ENCODE assay signal across 1 cellular context in genomic region chr15:66730168-66731014, GRCh38.
TF ChIP-seq lines count a peak whose summit lies in the region.

No MANE protein-coding gene starts in this region.

TF ChIP-seq in A549, 52 proteins besides CTCF, POLR2A, EP300 and RAD21 (continued from another document):
- TF ChIP-seq E2F6 (IDR thresholded peaks at IDR 0.05; ENCODE audit: borderline replicate concordance, low read depth), result no peak
- no peak for TF ChIP-seq CBX8 (IDR thresholded peaks at IDR 0.05)
- TF ChIP-seq RNF2 (IDR thresholded peaks at IDR 0.05; ENCODE audit: borderline replicate concordance, low read depth), result no peak
- TF ChIP-seq TP53 (CRISPR knock-in tag; IDR thresholded peaks at IDR 0.05), result no peak
- TF ChIP-seq POLR2AphosphoS2 (conservative IDR thresholded peaks at IDR 0.05; ENCODE audit: low read length), result no peak
- no peak for TF ChIP-seq MYC (IDR thresholded peaks at IDR 0.05; ENCODE audit: borderline replicate concordance, low read length)
- no peak for TF ChIP-seq ELK1 (IDR thresholded peaks at IDR 0.05; ENCODE audit: low read depth, low read length)
- no peak for TF ChIP-seq FOXS1 (CRISPR knock-in tag; IDR thresholded peaks at IDR 0.05)
- TF ChIP-seq, protein P1, sequence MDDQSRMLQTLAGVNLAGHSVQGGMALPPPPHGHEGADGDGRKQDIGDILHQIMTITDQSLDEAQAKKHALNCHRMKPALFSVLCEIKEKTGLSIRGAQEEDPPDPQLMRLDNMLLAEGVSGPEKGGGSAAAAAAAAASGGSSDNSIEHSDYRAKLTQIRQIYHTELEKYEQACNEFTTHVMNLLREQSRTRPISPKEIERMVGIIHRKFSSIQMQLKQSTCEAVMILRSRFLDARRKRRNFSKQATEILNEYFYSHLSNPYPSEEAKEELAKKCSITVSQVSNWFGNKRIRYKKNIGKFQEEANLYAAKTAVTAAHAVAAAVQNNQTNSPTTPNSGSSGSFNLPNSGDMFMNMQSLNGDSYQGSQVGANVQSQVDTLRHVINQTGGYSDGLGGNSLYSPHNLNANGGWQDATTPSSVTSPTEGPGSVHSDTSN (IDR thresholded peaks at IDR 0.05), result no peak
- TF ChIP-seq JUN (IDR thresholded peaks at IDR 0.05), result no peak
- no peak for TF ChIP-seq CBX2 (IDR thresholded peaks at IDR 0.05; ENCODE audit: borderline replicate concordance, low read depth)
- TF ChIP-seq, protein P2, sequence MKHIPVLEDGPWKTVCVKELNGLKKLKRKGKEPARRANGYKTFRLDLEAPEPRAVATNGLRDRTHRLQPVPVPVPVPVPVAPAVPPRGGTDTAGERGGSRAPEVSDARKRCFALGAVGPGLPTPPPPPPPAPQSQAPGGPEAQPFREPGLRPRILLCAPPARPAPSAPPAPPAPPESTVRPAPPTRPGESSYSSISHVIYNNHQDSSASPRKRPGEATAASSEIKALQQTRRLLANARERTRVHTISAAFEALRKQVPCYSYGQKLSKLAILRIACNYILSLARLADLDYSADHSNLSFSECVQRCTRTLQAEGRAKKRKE (CRISPR knock-in tag; IDR thresholded peaks at IDR 0.05; ENCODE audit: low read depth), result no peak
- TF ChIP-seq BCL3 (IDR thresholded peaks at IDR 0.05), result no peak
- TF ChIP-seq SMC3 (IDR thresholded peaks at IDR 0.05), result no peak
- no peak for TF ChIP-seq ZC3H11A (IDR thresholded peaks at IDR 0.05)
- no peak for TF ChIP-seq HDAC2 (IDR thresholded peaks at IDR 0.05)
- no peak for TF ChIP-seq EHF (CRISPR knock-in tag; IDR thresholded peaks at IDR 0.05)
- no peak for TF ChIP-seq ZNF302 (CRISPR knock-in tag; IDR thresholded peaks at IDR 0.05)
- no peak for TF ChIP-seq HOXB13 (CRISPR knock-in tag; IDR thresholded peaks at IDR 0.05; ENCODE audit: low read depth)
- TF ChIP-seq HEYL (CRISPR knock-in tag; IDR thresholded peaks at IDR 0.05), result no peak
TF ChIP-seq in A549: peak in this region for 4.
